Comparison of ENCODE assay signal across 9 cellular contexts in genomic region chr1:156659672-156659993, GRCh38. TPM values are rescaled to one million over a fixed set of nuclear protein-coding genes. Genes with fewer than 3 reads are reported as not detected.
DNase-seq lines count a peak whose midpoint lies in the region; ATAC-seq and TF ChIP-seq lines count a peak whose summit lies in the region.
"Had no signal": no experiment of that assay in that cellular context is flagged by ENCODE, and none has a peak within 500 bp of the region (broad histone marks: within the 10 kb centered on the region; RNA-seq: fewer than 3 reads in every experiment).

No MANE protein-coding gene starts in this region.

- 21 to 24% (median 21%) methylated on average over 6 of the region's 6 CpGs for WGBS in psoas muscle, 3 donors

- DNase-seq in Calu3 (no peak), MG63 (no peak), dorsolateral prefrontal cortex (no peak), psoas muscle (no peak), HEK293T (ENCODE audit: extremely low spot score) (no peak), SKM-1 (lab: John Stamatoyannopoulos, UW; ENCODE audit: unreplicated experiment) (no peak)

- intact Hi-C loops in Calu3 (cut with micrococcal nuclease; ENCODE audit: unreplicated experiment) (no loop called here), dorsolateral prefrontal cortex (cut with DNase I) (loop anchor here in 1 of 2 donors (5.0 kb wide), 1 partner anchor 67 kb away; the partner anchor contains the start of gene NAXE), psoas muscle (cut with DNase I) (loop anchor here in 1 of 2 donors (2.0 kb wide), 1 partner anchor 67 kb away; no protein-coding TSS in a partner anchor)

- H3K36me3 ChIP-seq in MG63 (no peaks in the 10 kb centered on the region), psoas muscle (ENCODE audit: insufficient read depth in 1 of 2, low read depth in 1 of 2) (no peaks in the 10 kb centered on the region)

- peak overlapping the region in 57 of 59 donors; percentile 3 to 97 (median 90) for H3K27ac ChIP-seq in dorsolateral prefrontal cortex
- H3K27ac ChIP-seq in psoas muscle: peak overlapping the region; percentile 99

- peak overlapping the region; percentile 87 for H3K4me3 Mint-ChIP-seq in Calu3 (ENCODE audit: low read depth, unreplicated experiment)

- POLR2A ChIA-PET in HEK293T (lab: Yijun Ruan, JAX): interaction anchor here (0.7 to 5.2 kb wide), 5 partner anchors 18 to 67 kb away, joined by 3 to 122 read pairs (median 23); partner anchors contain the start of genes ISG20L2, METTL25B and NES

- CTCF ChIA-PET in Calu3 (lab: Charles Lee) (interaction anchor here (0.9 to 3.7 kb wide), 5 partner anchors 17 to 66 kb away, joined by 3 to 45 read pairs (median 9); partner anchors contain the start of genes CRABP2 and NES), HEK293T (lab: Yijun Ruan, JAX) (interaction anchor here (0.6 to 8.3 kb wide), 15 partner anchors 11 to 1518 kb away, joined by 3 to 97 read pairs (median 6); partner anchors contain the start of genes CRABP2, HDGF and NES)

- ATAC-seq in psoas muscle: no peak
- ATAC-seq in activated CD4-positive, CD25-positive, alpha-beta regulatory T cell treated with anti-CD3 and anti-CD28 coated beads, Interleukin-2, amount 50 U/mL, for 24 hours: no peak
- no peak for ATAC-seq in HG03095 (IDR thresholded peaks at IDR 0.05; ENCODE audit: unreplicated experiment)

- H3K4me3 ChIP-seq in MG63 (peak overlapping the region; percentile 22), dorsolateral prefrontal cortex (peak overlapping the region in 52 of 59 donors; percentile 4 to 64 (median 40)), psoas muscle (no peak overlapping the region)

- H3K27me3 ChIP-seq in MG63 (0 out of 2 replicates have a peak, but pooled peaks cover 2% of the 10 kb centered on the region), dorsolateral prefrontal cortex (peaks cover 0 to 2% (median 0%) of the 10 kb centered on the region in 45 donors), psoas muscle (ENCODE audit: insufficient read depth in 3 of 3, low read length in 2 of 3) (peaks cover 0 to 14% (median 2%) of the 10 kb centered on the region in 3 donors)

- BruUV-seq in Calu3 (replicated peaks; lab: Mats Ljungman, UMichigan): no TSS peak

- TF ChIP-seq CTCF in Calu3 (IDR thresholded peaks at IDR 0.05; ENCODE audit: unreplicated experiment): no peak
- TF ChIP-seq CTCF in dorsolateral prefrontal cortex (IDR thresholded peaks at IDR 0.05 in 54 of 56, conservative IDR thresholded peaks at IDR 0.05 in 2 of 56; ENCODE audit: low read depth in 1 of 56, partially characterized antibody in 56 of 56): no peak
- TF ChIP-seq CTCF in psoas muscle (IDR thresholded peaks at IDR 0.05): no peak

- H3K9me3 ChIP-seq in MG63: no peaks in the 10 kb centered on the region
- H3K9me3 ChIP-seq in psoas muscle: no peaks in the 10 kb centered on the region

- peaks cover 53% of the 10 kb centered on the region for H3K36me3 Mint-ChIP-seq in Calu3 (ENCODE audit: insufficient read depth, unreplicated experiment)

- H3K27ac Mint-ChIP-seq in Calu3 (ENCODE audit: unreplicated experiment): peak overlapping the region; percentile 88

- H3K9me3 Mint-ChIP-seq in Calu3 (ENCODE audit: low read depth, unreplicated experiment): no peaks in the 10 kb centered on the region

- peaks cover 62% of the 10 kb centered on the region for H3K4me1 ChIP-seq in psoas muscle

- peaks cover 76% of the 10 kb centered on the region for H3K4me1 Mint-ChIP-seq in Calu3 (ENCODE audit: low read depth, unreplicated experiment)

- H3K27me3 Mint-ChIP-seq in Calu3 (ENCODE audit: unreplicated experiment): no peaks in the 10 kb centered on the region

TF ChIP-seq in HEK293T, 16 proteins besides CTCF, POLR2A, EP300 and RAD21:
- TF ChIP-seq BHLHE40 (IDR thresholded peaks at IDR 0.05; ENCODE audit: borderline replicate concordance): no peak
- TF ChIP-seq ARNT (IDR thresholded peaks at IDR 0.05): no peak
- no peak for TF ChIP-seq LEF1 (IDR thresholded peaks at IDR 0.05; ENCODE audit: borderline replicate concordance)
- TF ChIP-seq PKNOX1 (IDR thresholded peaks at IDR 0.05): no peak
- no peak for TF ChIP-seq SP1 (IDR thresholded peaks at IDR 0.05)
- TF ChIP-seq CTBP1 (IDR thresholded peaks at IDR 0.05; ENCODE audit: borderline replicate concordance): no peak

RNA-seq across cellular contexts. Expression of gene NES, which starts 17.6 kb away (rescaled TPM):
- 6.1 and 7.4 TPM in 2 replicates for total RNA-seq in Calu3 (2022)
- total RNA-seq in MG63 (2014; rRNA removed; shearing (Covaris generic); ENCODE audit: low replicate concordance): 0.03 TPM in 1 of 2 replicates, not detected in the other
- 10 to 100 TPM in 116 of 120 experiments, 1 to 10 TPM in 4; 6.0 to 31.4 (median 15.6) TPM for total RNA-seq in dorsolateral prefrontal cortex
- 100 to 1,000 TPM in 1 of 4 donors, 10 to 100 TPM in 3; 40.5 to 581 (median 80.2) TPM for total RNA-seq in psoas muscle
- polyA plus RNA-seq in psoas muscle: 10 to 100 TPM; 12.3 to 23.8 (median 17.2) TPM

RNA-seq across cellular contexts. Expression of gene BCAN, which starts 17.7 kb away (rescaled TPM):
- not detected in 2 replicates for total RNA-seq in Calu3 (2022)
- not detected in 2 replicates for total RNA-seq in MG63 (2014; rRNA removed; shearing (Covaris generic); ENCODE audit: low replicate concordance)
- 100 to 1,000 TPM in 103 of 120 experiments, 10 to 100 TPM in 17; 56.3 to 240 (median 123) TPM for total RNA-seq in dorsolateral prefrontal cortex
- under 1 TPM in 2 of 4 donors, not detected in 2; 0.27 to 0.36 TPM for total RNA-seq in psoas muscle
- under 1 TPM in 2 of 3 donors, not detected in 1; 0.06 to 0.08 TPM for polyA plus RNA-seq in psoas muscle

RNA-seq across cellular contexts. Expression of gene HAPLN2, which starts 40.4 kb away (rescaled TPM):
- total RNA-seq in Calu3 (2022) (0.27 TPM in 1 of 2 replicates, not detected in the other), dorsolateral prefrontal cortex (100 to 1,000 TPM in 85 of 120 experiments, 10 to 100 TPM in 35; 30.2 to 650 (median 143) TPM), psoas muscle (1 to 10 TPM in 1 of 4 donors, under 1 TPM in 3; 0.28 to 2.2 (median 0.58) TPM)
- total RNA-seq in MG63 (2014; rRNA removed; shearing (Covaris generic); ENCODE audit: low replicate concordance): not detected in 2 replicates
- under 1 TPM; 0.56 to 0.79 (median 0.61) TPM for polyA plus RNA-seq in psoas muscle
- total RNA-seq: renal cortical epithelial cell had no signal

RNA-seq across cellular contexts. Expression of gene CRABP2, which starts 45.8 kb away (rescaled TPM):
- total RNA-seq in Calu3 (2022) (17.6 and 27.3 TPM in 2 replicates), dorsolateral prefrontal cortex (10 to 100 TPM in 47 of 120 experiments, 1 to 10 TPM in 73; 1.8 to 25.0 (median 9.2) TPM), psoas muscle (1 to 10 TPM in 2 of 4 donors, under 1 TPM in 1, not detected in 1; 0.71 to 1.7 (median 1.6) TPM)
- total RNA-seq in MG63 (2014; rRNA removed; shearing (Covaris generic); ENCODE audit: low replicate concordance): 57.8 and 62.8 TPM in 2 replicates
- under 1 TPM; 0.13 to 0.57 (median 0.53) TPM for polyA plus RNA-seq in psoas muscle

RNA-seq across cellular contexts. Expression of gene GPATCH4, which starts 58.4 kb away (rescaled TPM):
- total RNA-seq in Calu3 (2022) (52.4 and 57.0 TPM in 2 replicates), dorsolateral prefrontal cortex (10 to 100 TPM; 15.8 to 40.9 (median 28.2) TPM), psoas muscle (10 to 100 TPM; 30.6 to 77.5 (median 69.6) TPM)
- total RNA-seq in MG63 (2014; rRNA removed; shearing (Covaris generic); ENCODE audit: low replicate concordance): 10.0 and 48.6 TPM in 2 replicates
- polyA plus RNA-seq in psoas muscle: 100 to 1,000 TPM in 2 of 3 donors, 10 to 100 TPM in 1; 55.0 to 110 (median 103) TPM

Comparison
In these comparisons a context has a peak if more than half of its experiments do, and no peak if none do; other contexts are left out.
1. RNA of gene BCAN, which starts 17.7 kb away (total RNA-seq): 56.3 to 240 TPM in dorsolateral prefrontal cortex; 0.27 to 0.36 TPM in psoas muscle, not detected in Calu3 and not detected in MG63; every median in the first group is over 10 times any median in the second.
2. RNA of gene HAPLN2, which starts 40.4 kb away (total RNA-seq): 30.2 to 650 TPM in dorsolateral prefrontal cortex; 0.28 to 2.2 TPM in psoas muscle, 0.27 TPM in Calu3 and not detected in MG63; every median in the first group is over 4 times any median in the second.